Comparison of ENCODE assay signal across 8 cellular contexts in the genomic region with DNA sequence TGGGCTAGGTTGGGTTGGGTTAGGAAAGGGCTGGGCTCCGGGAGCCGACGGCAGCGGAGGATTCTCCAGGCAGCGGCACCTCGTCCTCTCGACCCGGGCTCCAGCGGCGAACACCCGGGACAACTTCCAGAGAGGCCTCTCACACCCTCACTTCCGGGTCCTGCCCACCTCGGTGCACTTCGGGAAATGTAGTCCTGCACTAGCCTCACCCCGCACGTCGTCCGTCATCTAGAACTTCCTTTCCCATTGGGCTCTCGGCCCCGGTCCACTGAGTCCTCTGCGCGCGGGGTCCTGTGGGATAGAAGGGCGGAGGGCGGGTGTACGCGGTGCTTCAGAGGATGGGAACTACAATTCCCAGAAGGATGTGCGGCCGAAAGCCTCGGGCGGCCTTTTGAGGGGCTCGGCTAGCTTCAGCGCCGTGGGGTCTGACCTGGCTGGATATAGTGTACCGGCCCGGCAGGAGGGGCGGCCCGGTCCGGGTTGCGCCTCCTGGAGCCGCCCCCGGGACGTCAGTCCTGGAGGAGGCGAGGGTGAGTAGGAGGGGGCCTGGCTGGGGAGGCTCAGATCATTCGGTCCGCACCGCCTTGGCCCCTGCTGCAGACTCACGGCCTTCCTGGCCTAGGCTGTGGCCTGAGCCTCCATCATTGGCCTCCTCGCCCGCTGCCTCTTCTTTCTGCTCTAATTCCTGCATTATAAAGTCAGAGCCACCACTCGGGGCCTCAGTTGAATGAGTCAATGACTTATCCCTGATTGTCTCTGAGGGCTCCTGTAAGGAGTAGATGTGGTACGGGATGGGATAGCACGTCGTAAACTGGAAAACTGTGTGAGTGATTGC. TPM values are rescaled to one million over a fixed set of nuclear protein-coding genes. Genes with fewer than 3 reads are reported as not detected.
DNase-seq lines count a peak whose midpoint lies in the region; ATAC-seq and TF ChIP-seq lines count a peak whose summit lies in the region.

A gene (minus strand): TSS at position 114 of the 835 bp plus-strand sequence. CDS start 160 bp downstream, outside the sequence.
A gene with protein sequence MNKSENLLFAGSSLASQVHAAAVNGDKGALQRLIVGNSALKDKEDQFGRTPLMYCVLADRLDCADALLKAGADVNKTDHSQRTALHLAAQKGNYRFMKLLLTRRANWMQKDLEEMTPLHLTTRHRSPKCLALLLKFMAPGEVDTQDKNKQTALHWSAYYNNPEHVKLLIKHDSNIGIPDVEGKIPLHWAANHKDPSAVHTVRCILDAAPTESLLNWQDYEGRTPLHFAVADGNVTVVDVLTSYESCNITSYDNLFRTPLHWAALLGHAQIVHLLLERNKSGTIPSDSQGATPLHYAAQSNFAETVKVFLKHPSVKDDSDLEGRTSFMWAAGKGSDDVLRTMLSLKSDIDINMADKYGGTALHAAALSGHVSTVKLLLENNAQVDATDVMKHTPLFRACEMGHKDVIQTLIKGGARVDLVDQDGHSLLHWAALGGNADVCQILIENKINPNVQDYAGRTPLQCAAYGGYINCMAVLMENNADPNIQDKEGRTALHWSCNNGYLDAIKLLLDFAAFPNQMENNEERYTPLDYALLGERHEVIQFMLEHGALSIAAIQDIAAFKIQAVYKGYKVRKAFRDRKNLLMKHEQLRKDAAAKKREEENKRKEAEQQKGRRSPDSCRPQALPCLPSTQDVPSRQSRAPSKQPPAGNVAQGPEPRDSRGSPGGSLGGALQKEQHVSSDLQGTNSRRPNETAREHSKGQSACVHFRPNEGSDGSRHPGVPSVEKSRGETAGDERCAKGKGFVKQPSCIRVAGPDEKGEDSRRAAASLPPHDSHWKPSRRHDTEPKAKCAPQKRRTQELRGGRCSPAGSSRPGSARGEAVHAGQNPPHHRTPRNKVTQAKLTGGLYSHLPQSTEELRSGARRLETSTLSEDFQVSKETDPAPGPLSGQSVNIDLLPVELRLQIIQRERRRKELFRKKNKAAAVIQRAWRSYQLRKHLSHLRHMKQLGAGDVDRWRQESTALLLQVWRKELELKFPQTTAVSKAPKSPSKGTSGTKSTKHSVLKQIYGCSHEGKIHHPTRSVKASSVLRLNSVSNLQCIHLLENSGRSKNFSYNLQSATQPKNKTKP (plus strand): TSS at position 357 of the 835 bp plus-strand sequence. CDS start 5,279 bp downstream, outside the sequence.

- H3K36me3 ChIP-seq in BE2C (peaks cover 1% of the 10 kb centered on the region; the same call in 1 of the 2 replicates), colonic mucosa (no peaks in the 10 kb centered on the region)

- TF ChIP-seq CTCF in BE2C (IDR thresholded peaks at IDR 0.05; ENCODE audit: low read depth, low read length) (no peak), colonic mucosa (IDR thresholded peaks at IDR 0.05) (no peak)

- DNase-seq in BE2C: peak; percentile 99
- peak; percentile 84 for DNase-seq in GM19240 (ENCODE audit: insufficient read length, low spot score)
- DNase-seq in NCI-H526 (lab: John Stamatoyannopoulos, UW): peak; percentile 98
- peak; percentile 98 for DNase-seq in activated CD4-positive, alpha-beta T cell treated with anti-CD3 and anti-CD28 coated beads for 48 hours
- DNase-seq in colonic mucosa: peak; percentile 99
- DNase-seq in kidney tubule cell (ENCODE audit: low spot score): peak; percentile 99
- peak; percentile 88 to 97 (median 94) for DNase-seq in stimulated activated CD4-positive, alpha-beta T cell treated with anti-CD3 and anti-CD28 coated beads, Interleukin-1b, Interleukin-23, amount 100 ng/mL, for 24 hours (ENCODE audit: low read depth in 4 of 4, low spot score in 1 of 4)

- H3K4me1 ChIP-seq in BE2C (no peaks in the 10 kb centered on the region), colonic mucosa (no peaks in the 10 kb centered on the region)

- peak within 1 kb of the TSS; percentile 90 for H3K27ac ChIP-seq in colonic mucosa

- intact Hi-C loops in colonic mucosa (cut with DNase I): no loop called here

- peak within 1 kb of the TSS; percentile 98 to 99 for H3K9ac ChIP-seq in colonic mucosa (ENCODE audit: low read depth in 2 of 2, low read length in 2 of 2)

- H3K27me3 ChIP-seq in BE2C (no peaks in the 10 kb centered on the region), colonic mucosa (no peaks in the 10 kb centered on the region)

- H3K9me3 ChIP-seq in BE2C: no peaks in the 10 kb centered on the region
- no peaks in the 10 kb centered on the region for H3K9me3 ChIP-seq in colonic mucosa

- ATAC-seq in HG03460 (IDR thresholded peaks at IDR 0.05; ENCODE audit: unreplicated experiment): peak; percentile 98

- H3K4me3 ChIP-seq in BE2C (ENCODE audit: low read depth, low read length) (peak within 1 kb of the TSS; percentile 99), colonic mucosa (peak within 1 kb of the TSS; percentile 69)

RNA-seq across cellular contexts. Expression of the first gene that starts in this region (rescaled TPM):
- 15.0 TPM for polyA plus RNA-seq in BE2C (2012; ENCODE audit: insufficient read depth, insufficient read length, low read depth)
- total RNA-seq in colonic mucosa: 10 to 100 TPM; 27.8 to 30.2 TPM

RNA-seq across cellular contexts. Expression of the second gene that starts in this region (rescaled TPM):
- polyA plus RNA-seq in BE2C (2012; ENCODE audit: insufficient read depth, insufficient read length, low read depth): 4.8 TPM
- total RNA-seq in colonic mucosa: 10 to 100 TPM; 12.1 to 16.0 TPM

Comparison
In these comparisons a context has a peak if more than half of its experiments do, and no peak if none do; other contexts are left out.
1. Peak in every context shown above with its lines: DNase-seq, ATAC-seq, H3K4me3 ChIP-seq and H3K27ac ChIP-seq.